Comparison of ENCODE assay signal across 11 cellular contexts in the genomic region with DNA sequence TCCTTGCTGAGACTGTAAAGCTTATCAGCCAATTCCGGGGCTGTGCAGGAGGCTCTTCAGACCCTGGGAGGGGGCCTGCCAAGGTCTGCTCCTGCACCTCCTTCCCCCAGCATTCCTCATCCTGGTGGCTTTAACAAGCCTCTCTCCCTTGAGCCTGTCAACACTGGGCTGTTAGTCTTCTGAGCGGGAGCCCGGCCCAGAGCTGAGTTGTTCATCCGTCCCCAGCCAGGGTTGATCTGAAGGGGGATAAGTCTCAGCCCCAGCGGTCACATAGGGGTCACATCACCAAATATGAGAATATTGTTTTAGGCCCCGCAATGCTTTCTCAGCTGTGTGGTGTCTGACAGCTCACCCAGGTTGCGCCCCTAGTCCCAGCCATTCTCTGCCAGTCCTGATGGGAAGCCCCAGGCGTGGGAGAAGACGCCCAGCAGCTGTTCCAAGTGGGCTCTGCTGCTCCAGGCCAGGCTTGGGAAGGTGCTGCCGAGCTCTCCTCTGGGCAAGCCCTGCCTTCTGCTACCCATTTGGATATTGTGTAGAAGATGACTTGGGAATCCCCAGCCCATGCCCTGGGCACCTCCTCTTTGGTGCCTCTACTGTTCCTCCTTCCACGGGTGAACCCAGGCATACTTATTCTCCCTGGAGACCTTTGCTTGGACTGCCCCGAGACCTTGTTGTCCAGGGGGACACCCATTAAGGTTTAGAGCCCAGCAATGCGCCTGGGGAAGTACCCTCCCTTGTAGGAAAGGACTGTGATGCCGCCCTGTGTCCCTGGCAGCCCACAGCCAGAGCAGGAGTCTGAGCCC. TPM values are rescaled to one million over a fixed set of nuclear protein-coding genes. Genes with fewer than 3 reads are reported as not detected.
DNase-seq lines count a peak whose midpoint lies in the region; ATAC-seq, FAIRE-seq and TF ChIP-seq lines count a peak whose summit lies in the region.
"Had no signal": no experiment of that assay in that cellular context is flagged by ENCODE, and none has a peak within 500 bp of the region (broad histone marks: within the 10 kb centered on the region; RNA-seq: fewer than 3 reads in every experiment).

No MANE protein-coding gene starts in this region.

- H3K4me2 ChIP-seq in BLaER1 treated with 17β-estradiol and CSF1 and Interleukin-3, amounts not matched to agents 10 nM and 100 nM, result peak overlapping the region; percentile 60 to 83 (median 71)
- no peak overlapping the region for H3K4me2 ChIP-seq in hepatocyte
- no peak overlapping the region for H3K4me2 ChIP-seq in OCI-LY7 (ENCODE audit: low read length)

- no peaks in the 10 kb centered on the region for H3K27me3 Mint-ChIP-seq in brain
- H3K27me3 Mint-ChIP-seq: naive thymus-derived CD8-positive, alpha-beta T cell had no signal

- POLR2A ChIA-PET in OCI-LY7 (lab: Charles Lee), result no interaction called here

- H3K36me3 ChIP-seq in BLaER1 treated with 17β-estradiol and CSF1 and Interleukin-3, amounts not matched to agents 10 nM and 100 nM, result peaks cover 25 to 57% (median 47%) of the 10 kb centered on the region in 11 experiments
- H3K36me3 ChIP-seq in hepatocyte (replicated peaks; ENCODE audit: insufficient read depth, low read depth), result no peaks in the 10 kb centered on the region
- no peaks in the 10 kb centered on the region for H3K36me3 ChIP-seq in gastrocnemius medialis
- H3K36me3 ChIP-seq in OCI-LY7 (ENCODE audit: insufficient read depth, low read length), result no peaks in the 10 kb centered on the region

- H3K9ac ChIP-seq in BLaER1 treated with 17β-estradiol and CSF1 and Interleukin-3, amounts not matched to agents 10 nM and 100 nM, result peak overlapping the region in 7 of 11 experiments; percentile 11 to 47 (median 28); a peak in 7 of 22 replicates

- H3K27ac Mint-ChIP-seq in brain, result peak overlapping the region in 4 of 5 experiments; percentile 89 to 98 (median 94)

- H3K27me3 ChIP-seq in BLaER1 treated with 17β-estradiol and CSF1 and Interleukin-3, amounts not matched to agents 10 nM and 100 nM, result no peaks in the 10 kb centered on the region
- no peaks in the 10 kb centered on the region for H3K27me3 ChIP-seq in hepatocyte
- no peaks in the 10 kb centered on the region for H3K27me3 ChIP-seq in gastrocnemius medialis

- H3K4me1 Mint-ChIP-seq in brain, result peaks cover 70% of the 10 kb centered on the region

- no peak overlapping the region for H3K4me3 ChIP-seq in BLaER1 treated with 17β-estradiol and CSF1 and Interleukin-3, amounts not matched to agents 10 nM and 100 nM
- H3K4me3 ChIP-seq in hepatocyte, result no peak overlapping the region
- no peak overlapping the region for H3K4me3 ChIP-seq in gastrocnemius medialis
- H3K4me3 ChIP-seq in OCI-LY7 (ENCODE audit: low read depth, low read length, poor library complexity, severe bottlenecking), result no peak overlapping the region

- FAIRE-seq in D721Med (lab: Jason Lieb, UNC), result no peak

- H2AFZ ChIP-seq in hepatocyte (no peak overlapping the region), OCI-LY7 (ENCODE audit: low read length) (no peak overlapping the region)

- peaks cover 44 to 68% (median 60%) of the 10 kb centered on the region in 10 experiments for H3K4me1 ChIP-seq in BLaER1 treated with 17β-estradiol and CSF1 and Interleukin-3, amounts not matched to agents 10 nM and 100 nM
- H3K4me1 ChIP-seq in hepatocyte (ENCODE audit: insufficient read depth) (peaks cover 24% of the 10 kb centered on the region), gastrocnemius medialis (peaks cover 63 to 67% of the 10 kb centered on the region in 2 donors), OCI-LY7 (ENCODE audit: insufficient read depth, low read length, poor library complexity, severe bottlenecking) (peaks cover 18% of the 10 kb centered on the region)

- no peak overlapping the region for H3K4me3 Mint-ChIP-seq in brain
- H3K4me3 Mint-ChIP-seq: naive thymus-derived CD8-positive, alpha-beta T cell had no signal

- H3K36me3 Mint-ChIP-seq in brain, result peaks cover 10% of the 10 kb centered on the region

- H3K9me2 ChIP-seq in hepatocyte (replicated peaks; ENCODE audit: insufficient read depth) (no peaks in the 10 kb centered on the region), OCI-LY7 (ENCODE audit: insufficient read depth, low read length) (no peaks in the 10 kb centered on the region)

- BruUV-seq in OCI-LY7 (replicated peaks; lab: Mats Ljungman, UMichigan), result no TSS peak

- no peak for TF ChIP-seq POLR2A in gastrocnemius medialis (IDR thresholded peaks at IDR 0.05)

- WGBS in hepatocyte (ENCODE audit: low lambda C conversion rate, missing lambda C conversion rate), result 75% methylated on average over 14 of the region's 14 CpGs

- peaks cover 0 to 19% (median 0%) of the 10 kb centered on the region in 11 experiments; a peak in 4 of 22 replicates for H4K20me1 ChIP-seq in BLaER1 treated with 17β-estradiol and CSF1 and Interleukin-3, amounts not matched to agents 10 nM and 100 nM
- no peaks in the 10 kb centered on the region for H4K20me1 ChIP-seq in hepatocyte (ENCODE audit: insufficient read depth, poor library complexity, severe bottlenecking)
- H4K20me1 ChIP-seq in OCI-LY7 (ENCODE audit: insufficient read depth, low read length), result no peaks in the 10 kb centered on the region

- no peak for TF ChIP-seq CTCF in brain (conservative IDR thresholded peaks at IDR 0.05)
- TF ChIP-seq CTCF in hepatocyte (IDR thresholded peaks at IDR 0.05; ENCODE audit: poor library complexity), result no peak
- TF ChIP-seq CTCF in gastrocnemius medialis (IDR thresholded peaks at IDR 0.05 in 4 of 5, conservative IDR thresholded peaks at IDR 0.05 in 1 of 5), result no peak
- no peak for TF ChIP-seq CTCF in omental fat pad (IDR thresholded peaks at IDR 0.05)
- TF ChIP-seq CTCF in D721Med (IDR thresholded peaks at IDR 0.05; ENCODE audit: insufficient read depth, missing control alignments), result no peak
- no peak for TF ChIP-seq CTCF in OCI-LY7 (conservative IDR thresholded peaks at IDR 0.05; ENCODE audit: low read length)

- peaks cover 0 to 15% (median 3%) of the 10 kb centered on the region in 11 experiments; a peak in 6 of 22 replicates for H3K9me3 ChIP-seq in BLaER1 treated with 17β-estradiol and CSF1 and Interleukin-3, amounts not matched to agents 10 nM and 100 nM (replicated peaks in 1 of 11)
- H3K9me3 ChIP-seq in hepatocyte (ENCODE audit: low read depth) (no peaks in the 10 kb centered on the region), gastrocnemius medialis (no peaks in the 10 kb centered on the region), OCI-LY7 (ENCODE audit: low read length) (no peaks in the 10 kb centered on the region)

- H3K79me2 ChIP-seq in hepatocyte (no peaks in the 10 kb centered on the region), OCI-LY7 (ENCODE audit: insufficient read depth, low read depth, low read length) (no peaks in the 10 kb centered on the region)

- CTCF ChIA-PET in OCI-LY7 (lab: Charles Lee; ENCODE audit: unreplicated experiment), result interaction anchor here (0.6 kb wide), 1 partner anchor 93 kb away, joined by 3 read pairs; no protein-coding TSS in a partner anchor

- H3K27ac ChIP-seq in BLaER1 treated with 17β-estradiol and CSF1 and Interleukin-3, amounts not matched to agents 10 nM and 100 nM, result peak overlapping the region in 3 of 11 experiments; percentile 1 to 45 (median 2); a peak in 1 of 22 replicates
- H3K27ac ChIP-seq in hepatocyte (peak overlapping the region; percentile 34), gastrocnemius medialis (peak overlapping the region; percentile 20 to 89 (median 66)), OCI-LY7 (ENCODE audit: low read depth, low read length, poor library complexity, severe bottlenecking) (no peak overlapping the region)

- in situ Hi-C loops in gastrocnemius medialis (cut with MboI; ENCODE audit: low sequenced_read_pairs in 4 of 4), result no loop called here

- no peaks in the 10 kb centered on the region for H3K9me3 Mint-ChIP-seq in brain
- H3K9me3 Mint-ChIP-seq: naive thymus-derived CD8-positive, alpha-beta T cell had no signal

- DNase-seq in hepatocyte (ENCODE audit: low spot score) (peak; percentile 13), gastrocnemius medialis (no peak), omental fat pad (ENCODE audit: low spot score) (no peak), D721Med (ENCODE audit: insufficient read length, low spot score) (no peak), OCI-LY7 (ENCODE audit: low spot score) (no peak)
- DNase-seq: effector memory CD4-positive, alpha-beta T cell; NCI-H1105 treated with DMSO at 0.1 percent for 48 hours had no signal

- ATAC-seq in gastrocnemius medialis, result no peak
- ATAC-seq in HG02798 (IDR thresholded peaks at IDR 0.05; ENCODE audit: poor library complexity, unreplicated experiment), result no peak
- ATAC-seq in omental fat pad (ENCODE audit: low FRiP score), result no peak
- ATAC-seq: naive thymus-derived CD8-positive, alpha-beta T cell had no signal

- intact Hi-C loops in gastrocnemius medialis (cut with DNase I; ENCODE audit: low total_unique reads), result loop anchor here (2.0 kb wide), 1 partner anchor 22 kb away; no protein-coding TSS in a partner anchor
- intact Hi-C loops in OCI-LY7 (cut with micrococcal nuclease; ENCODE audit: unreplicated experiment), result no loop called here

RNA-seq across cellular contexts. Expression of gene TRIM8, which starts 23.5 kb away (rescaled TPM):
- 97.4 TPM for polyA plus RNA-seq in brain (ENCODE audit: insufficient read depth, low read depth, low replicate concordance)
- total RNA-seq in hepatocyte, result 41.3 and 53.3 TPM in 2 replicates
- polyA plus RNA-seq in hepatocyte, result 61.2 and 63.4 TPM in 2 replicates
- total RNA-seq in gastrocnemius medialis, result 100 to 1,000 TPM; 113 to 222 (median 138) TPM
- 100 to 1,000 TPM in 3 of 4 donors, 10 to 100 TPM in 1; 58.2 to 121 (median 103) TPM for total RNA-seq in omental fat pad
- 54.2 and 67.3 TPM in 2 replicates for total RNA-seq in OCI-LY7 (2014; rRNA removed; shearing (Covaris generic))
- 73.1 and 92.1 TPM in 2 replicates for total RNA-seq in OCI-LY7 (2022)

Comparison
In these comparisons a context has a peak if more than half of its experiments do, and no peak if none do; other contexts are left out.
1. H3K4me2 ChIP-seq: peak in BLaER1 treated with 17β-estradiol and CSF1 and Interleukin-3, amounts not matched to agents 10 nM and 100 nM (11 of 11); none in hepatocyte (single experiment) and OCI-LY7 (single experiment).